13 cellular contexts compared by ENCODE assay signal in the genomic region with DNA sequence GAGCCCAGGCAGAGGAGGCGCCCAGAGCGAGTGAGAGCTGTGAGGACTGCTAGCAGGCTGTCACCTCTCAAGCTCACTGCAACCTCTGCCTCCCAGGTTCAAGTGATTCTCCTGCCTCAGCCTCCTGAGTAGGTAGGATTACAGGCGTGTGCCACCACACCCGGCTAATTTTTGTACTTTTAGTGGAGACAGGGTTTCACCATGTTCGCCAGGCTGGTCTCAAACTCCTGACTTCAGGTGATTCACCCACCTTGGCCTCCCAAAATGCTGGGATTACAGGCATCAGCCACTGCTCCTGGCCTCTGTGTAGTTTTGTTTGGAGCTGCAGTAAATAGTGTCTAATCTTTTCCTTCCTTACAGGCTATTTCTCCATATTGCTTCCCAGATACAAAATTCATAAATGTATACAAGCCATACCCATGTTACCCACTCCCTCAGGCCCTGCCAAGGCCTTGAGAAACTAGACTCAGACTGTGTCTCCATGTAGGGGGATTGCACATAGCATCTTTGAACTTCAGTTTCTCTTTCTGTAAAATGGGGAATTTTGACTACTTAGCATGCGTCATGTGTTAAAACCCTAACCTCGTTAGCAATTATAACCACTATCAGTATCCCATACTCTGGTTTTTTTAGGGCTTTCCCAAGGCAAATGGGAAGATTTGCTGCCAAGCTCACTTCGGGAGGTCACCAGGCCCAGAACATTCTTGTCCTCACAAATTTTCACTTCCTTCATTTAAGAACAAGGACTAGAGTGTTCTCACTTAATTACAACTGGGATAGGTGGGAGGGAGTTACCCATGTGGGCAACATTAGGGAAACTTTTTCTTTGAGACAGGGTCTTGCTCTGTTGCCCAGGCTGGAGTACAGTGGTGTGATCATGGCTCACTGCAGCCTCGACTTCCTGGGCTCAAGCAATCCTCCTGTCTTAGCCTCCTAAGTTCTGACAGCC.
DNase-seq lines count a peak whose midpoint lies in the region; ATAC-seq and TF ChIP-seq lines count a peak whose summit lies in the region.
"Had no signal": no experiment of that assay in that cellular context is flagged by ENCODE, and none has a peak within 500 bp of the region (broad histone marks: within the 10 kb centered on the region; RNA-seq: fewer than 3 reads in every experiment).

No MANE protein-coding gene starts in this region.

- no peaks in the 10 kb centered on the region for H3K9me3 ChIP-seq in liver (ENCODE audit: control insufficient read depth in 4 of 4, low read length in 3 of 4)

- H3K27ac Mint-ChIP-seq in T-helper 1 cell treated with Interleukin-12 subunit alpha and Interleukin-12 subunit beta and Interleukin-4 antibody, amounts not matched to agents 30 μg/mL and 1 μg/mL, for 36 hours: peak overlapping the region; percentile 96

- no peaks in the 10 kb centered on the region for H3K27me3 Mint-ChIP-seq in T-helper 1 cell treated with Interleukin-12 subunit alpha and Interleukin-12 subunit beta and Interleukin-4 antibody, amounts not matched to agents 30 μg/mL and 1 μg/mL, for 36 hours (ENCODE audit: low read depth)

- no peaks in the 10 kb centered on the region for H3K36me3 ChIP-seq in liver (ENCODE audit: control insufficient read depth in 4 of 4, insufficient read depth in 3 of 4, low read depth in 1 of 4, low read length in 3 of 4)
- H3K36me3 ChIP-seq: WERI-Rb-1 had no signal

- H3K4me3 Mint-ChIP-seq in T-helper 1 cell treated with Interleukin-12 subunit alpha and Interleukin-12 subunit beta and Interleukin-4 antibody, amounts not matched to agents 30 μg/mL and 1 μg/mL, for 36 hours: peak overlapping the region; percentile 51

- intact Hi-C loops in left colon (cut with DNase I, micrococcal nuclease): no loop called here

- ATAC-seq in GM18867 (IDR thresholded peaks at IDR 0.05; ENCODE audit: unreplicated experiment) (peak; percentile 48), left colon (no peak), GM18909 (IDR thresholded peaks at IDR 0.05; ENCODE audit: poor library complexity, unreplicated experiment) (no peak)
- ATAC-seq: left cardiac atrium had no signal

- peaks cover 10% of the 10 kb centered on the region for H3K9me3 Mint-ChIP-seq in T-helper 1 cell treated with Interleukin-12 subunit alpha and Interleukin-12 subunit beta and Interleukin-4 antibody, amounts not matched to agents 30 μg/mL and 1 μg/mL, for 36 hours

- DNase-seq in CD1c-positive myeloid dendritic cell (ENCODE audit: extremely low spot score): peak; percentile 62
- no peak for DNase-seq in foreskin melanocyte
- DNase-seq in left colon: no peak
- DNase-seq in Kasumi-1 (lab: John Stamatoyannopoulos, UW): no peak
- DNase-seq: DMS53, left cardiac atrium, NCI-H2081 treated with DMSO at 0.1 percent for 48 hours, retina, WERI-Rb-1 had no signal

- no peak overlapping the region for H3K4me3 ChIP-seq in liver (ENCODE audit: low read depth in 1 of 3, low read length in 3 of 3)

- H3K4me1 Mint-ChIP-seq in T-helper 1 cell treated with Interleukin-12 subunit alpha and Interleukin-12 subunit beta and Interleukin-4 antibody, amounts not matched to agents 30 μg/mL and 1 μg/mL, for 36 hours (ENCODE audit: low read depth): peaks cover 67% of the 10 kb centered on the region

- peak overlapping the region; percentile 13 to 42 for H3K27ac ChIP-seq in liver (ENCODE audit: low read depth in 1 of 2, low read length in 2 of 2)
- H3K27ac ChIP-seq: WERI-Rb-1 had no signal

- WGBS in liver: 92% methylated on average over 9 of the region's 9 CpGs

- no peak overlapping the region for H3K9ac ChIP-seq in liver (ENCODE audit: low read depth in 1 of 2, low read length in 2 of 2)

- TF ChIP-seq CTCF in liver (IDR thresholded peaks at IDR 0.05; ENCODE audit: low read depth, low read length, missing input control): no peak

- H3K27me3 ChIP-seq in liver (ENCODE audit: control insufficient read depth in 4 of 4, insufficient read depth in 4 of 4, low read length in 3 of 4): no peaks in the 10 kb centered on the region

- no peak for TF ChIP-seq RAD21 in liver (IDR thresholded peaks at IDR 0.05)

- H3K36me3 Mint-ChIP-seq in T-helper 1 cell treated with Interleukin-12 subunit alpha and Interleukin-12 subunit beta and Interleukin-4 antibody, amounts not matched to agents 30 μg/mL and 1 μg/mL, for 36 hours (ENCODE audit: low read depth): peaks cover 44% of the 10 kb centered on the region

- no peaks in the 10 kb centered on the region for H3K4me1 ChIP-seq in liver (ENCODE audit: control insufficient read depth in 4 of 4, insufficient read depth in 4 of 4, low read length in 3 of 4)

TF ChIP-seq in liver, 16 proteins besides CTCF, POLR2A, EP300 and RAD21:
- TF ChIP-seq YY1 (IDR thresholded peaks at IDR 0.05) (no peak), HNF4G (IDR thresholded peaks at IDR 0.05) (no peak), SP1 (IDR thresholded peaks at IDR 0.05) (no peak), FOXA1 (IDR thresholded peaks at IDR 0.05) (no peak), JUND (IDR thresholded peaks at IDR 0.05) (no peak), NR2F2 (IDR thresholded peaks at IDR 0.05) (peak; percentile 13)
